ENCODE assay signal across 30 cellular contexts in the genomic region with DNA sequence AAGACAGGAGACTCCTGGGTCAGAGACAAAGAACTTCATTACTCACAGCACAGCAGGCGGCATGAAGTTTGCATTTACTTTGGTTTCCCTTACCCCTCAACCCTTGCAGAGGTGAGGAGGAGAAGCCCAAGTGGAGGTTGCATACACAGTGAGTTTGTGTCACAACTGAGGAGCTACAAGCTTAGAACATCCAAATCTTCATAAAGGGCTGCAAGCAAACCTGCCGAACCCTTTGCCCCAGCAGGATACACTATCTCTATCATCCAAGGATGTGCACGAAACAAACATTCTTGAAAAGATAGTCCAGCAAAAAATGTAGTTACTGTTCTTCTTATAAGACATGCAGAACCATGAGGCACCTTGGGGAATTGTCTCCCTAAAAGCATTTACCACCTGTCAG.
"Had no signal": no experiment of that assay in that cellular context is flagged by ENCODE, and none has a peak within 500 bp of the region (broad histone marks: within the 10 kb centered on the region; RNA-seq: fewer than 3 reads in every experiment).

No MANE protein-coding gene starts in this region.

- H3K27ac ChIP-seq: adrenal gland, ascending aorta, body of pancreas, brain microvascular endothelial cell, breast epithelium, cardiac muscle cell had no signal

- H3K36me3 ChIP-seq: adrenal gland, ascending aorta, brain microvascular endothelial cell, breast epithelium, cardiac muscle cell had no signal

- H3K9me3 ChIP-seq: adrenal gland, ascending aorta, body of pancreas, breast epithelium had no signal

- H3K4me3 ChIP-seq: adrenal gland, ascending aorta, body of pancreas, breast epithelium, cardiac muscle cell had no signal

- DNase-seq: activated effector memory CD4-positive, alpha-beta T cell treated with anti-CD3 and anti-CD28 coated beads, Interleukin-2, amount 50 U/mL, for 16 hours; activated effector memory CD4-positive, alpha-beta T cell treated with Interleukin-2 at 50 U/mL for 16 hours; activated gamma-delta T cell; activated gamma-delta T cell treated with Interleukin-2 at 50 U/mL for 16 hours; activated naive CD4-positive, alpha-beta T cell; activated naive CD4-positive, alpha-beta T cell treated with anti-CD3 and anti-CD28 coated beads for 36 hours; activated naive CD4-positive, alpha-beta T cell treated with anti-CD3 and anti-CD28 coated beads, Interleukin-2, amount 10 ng/mL, durations not matched to agents 7 days and 5 days; activated naive CD4-positive, alpha-beta T cell treated with anti-CD3 and anti-CD28 coated beads, Interleukin-2, amount 50 U/mL, for 16 hours; activated naive CD4-positive, alpha-beta T cell treated with Interleukin-2 at 50 U/mL for 16 hours; activated naive CD8-positive, alpha-beta T cell treated with anti-CD3 and anti-CD28 coated beads for 36 hours; activated naive CD8-positive, alpha-beta T cell treated with anti-CD3 and anti-CD28 coated beads, Interleukin-2, amount 10 ng/mL, durations not matched to agents 7 days and 5 days; activated naive CD8-positive, alpha-beta T cell treated with anti-CD3 and anti-CD28 coated beads, Interleukin-2, amount 50 U/mL, for 24 hours; activated T-cell treated with anti-CD3 and anti-CD28 coated beads, Interleukin-2, amount 50 U/mL, for 1 hour; activated T-cell treated with anti-CD3 and anti-CD28 coated beads, Interleukin-2, amount 50 U/mL, for 24 hours; activated T-cell treated with anti-CD3 and anti-CD28 coated beads, Interleukin-2, amount 50 U/mL, for 4 hours; activated T-cell treated with anti-CD3 and anti-CD28 coated beads, Interleukin-2, amount 50 U/mL, for 48 hours; activated T-cell treated with anti-CD3 and anti-CD28 coated beads, Interleukin-2, amount 50 U/mL, for 72 hours; adrenal gland; amniotic stem cell; amygdala; anterior cingulate cortex; aorta; body of pancreas; brain microvascular endothelial cell; caudate nucleus; central memory CD4-positive, alpha-beta T cell; cerebellar nuclear complex had no signal

- H3K4me1 ChIP-seq: body of pancreas, breast epithelium had no signal
